Comparison of ENCODE assay signal across 6 cellular contexts in the genomic region with DNA sequence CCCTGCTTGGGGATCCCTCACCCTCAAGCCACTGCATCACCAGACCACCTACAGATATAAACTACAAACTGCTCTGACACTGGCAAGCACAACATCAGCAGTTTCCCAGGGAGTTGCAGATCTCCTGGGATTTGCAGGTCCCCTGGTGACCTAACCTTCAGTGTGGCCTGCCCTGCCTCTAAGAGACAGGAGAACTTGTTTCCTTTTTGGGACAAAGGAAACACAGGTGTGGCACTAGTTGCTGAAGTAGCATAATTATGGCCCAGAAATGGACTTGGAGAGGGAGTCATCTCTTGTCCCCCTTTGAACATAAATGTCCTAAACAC.
"Had no signal": no experiment of that assay in that cellular context is flagged by ENCODE, and none has a peak within 500 bp of the region (broad histone marks: within the 10 kb centered on the region; RNA-seq: fewer than 3 reads in every experiment).

No MANE protein-coding gene starts in this region.

- H3K4me3 ChIP-seq: GM12878 had no signal

- ATAC-seq: GM12878 had no signal

- FAIRE-seq: G401.6, GM12878, GM12891, GM18507 had no signal

- DNase-seq: GDM1, GF-D8 had no signal
